In genomic region chr7:138449580-138449979, GRCh38 we compare ENCODE assay signal across 10 cellular contexts. TPM values are rescaled to one million over a fixed set of nuclear protein-coding genes. Genes with fewer than 3 reads are reported as not detected.
DNase-seq lines count a peak whose midpoint lies in the region; ATAC-seq and TF ChIP-seq lines count a peak whose summit lies in the region.
"Had no signal": no experiment of that assay in that cellular context is flagged by ENCODE, and none has a peak within 500 bp of the region (broad histone marks: within the 10 kb centered on the region; RNA-seq: fewer than 3 reads in every experiment).

No MANE protein-coding gene starts in this region.

- no peaks in the 10 kb centered on the region for H3K9me3 ChIP-seq in MM.1S (replicated peaks; ENCODE audit: insufficient read depth, low read length)
- no peaks in the 10 kb centered on the region for H3K9me3 ChIP-seq in psoas muscle
- no peaks in the 10 kb centered on the region for H3K9me3 ChIP-seq in sigmoid colon
- H3K9me3 ChIP-seq in ovary: no peaks in the 10 kb centered on the region
- H3K9me3 ChIP-seq: body of pancreas had no signal

- no peak for ATAC-seq in psoas muscle
- ATAC-seq: body of pancreas had no signal

- H2AFZ ChIP-seq in MM.1S (ENCODE audit: low read length): no peak overlapping the region

- DNase-seq in COR-L47 (lab: John Stamatoyannopoulos, UW) (peak; percentile 0), MM.1S (no peak), psoas muscle (no peak), OCI-M1 (lab: John Stamatoyannopoulos, UW) (no peak), SW 1271 (lab: John Stamatoyannopoulos, UW) (no peak), sigmoid colon (no peak), ovary (no peak)
- DNase-seq in activated effector memory CD4-positive, alpha-beta T cell treated with Interleukin-2 at 50 U/mL for 16 hours: peak; percentile 6
- DNase-seq: NCI-H1417 had no signal

- WGBS in psoas muscle, 3 donors: 85 to 96% (median 86%) methylated on average over 6 of the region's 6 CpGs
- 89% methylated on average over 6 of the region's 6 CpGs for WGBS in sigmoid colon, 2 donors
- WGBS in ovary, 3 donors: 83 to 89% (median 87%) methylated on average over 6 of the region's 6 CpGs

- no peaks in the 10 kb centered on the region for H4K20me1 ChIP-seq in MM.1S (ENCODE audit: insufficient read depth, low read length)

- intact Hi-C loops in psoas muscle (cut with DNase I) (no loop called here), sigmoid colon (cut with DNase I) (no loop called here), ovary (cut with DNase I) (no loop called here)

- no peaks in the 10 kb centered on the region for H3K9me2 ChIP-seq in MM.1S (replicated peaks; ENCODE audit: insufficient read depth, low read length)

- H3K4me1 ChIP-seq in MM.1S (ENCODE audit: low read length) (no peaks in the 10 kb centered on the region), psoas muscle (no peaks in the 10 kb centered on the region), sigmoid colon (no peaks in the 10 kb centered on the region), ovary (ENCODE audit: insufficient read depth) (no peaks in the 10 kb centered on the region)
- H3K4me1 ChIP-seq: body of pancreas had no signal

- no peaks in the 10 kb centered on the region for H3K79me2 ChIP-seq in MM.1S (ENCODE audit: low read length)

- TF ChIP-seq CTCF in MM.1S (IDR thresholded peaks at IDR 0.05; ENCODE audit: low read length) (peak; percentile 47), psoas muscle (IDR thresholded peaks at IDR 0.05) (peak; percentile 11), sigmoid colon (IDR thresholded peaks at IDR 0.05) (no peak), ovary (IDR thresholded peaks at IDR 0.05) (no peak)

- H3K27me3 ChIP-seq in MM.1S (replicated peaks; ENCODE audit: insufficient read depth, low read length): no peaks in the 10 kb centered on the region
- no peaks in the 10 kb centered on the region for H3K27me3 ChIP-seq in psoas muscle (ENCODE audit: insufficient read depth in 3 of 3, low read length in 2 of 3)
- no peaks in the 10 kb centered on the region for H3K27me3 ChIP-seq in sigmoid colon
- H3K27me3 ChIP-seq in ovary: no peaks in the 10 kb centered on the region
- H3K27me3 ChIP-seq: body of pancreas had no signal

- no peak overlapping the region for H3K4me2 ChIP-seq in MM.1S (ENCODE audit: low read depth, low read length)

- no peaks in the 10 kb centered on the region for H3F3A ChIP-seq in MM.1S (ENCODE audit: insufficient read depth, low read length)

- H3K27ac ChIP-seq in MM.1S (ENCODE audit: low read length): no peak overlapping the region
- no peak overlapping the region for H3K27ac ChIP-seq in psoas muscle
- no peak overlapping the region for H3K27ac ChIP-seq in sigmoid colon
- H3K27ac ChIP-seq in ovary: no peak overlapping the region
- H3K27ac ChIP-seq: body of pancreas had no signal

- no peak for TF ChIP-seq POLR2A in sigmoid colon (IDR thresholded peaks at IDR 0.05)
- no peak for TF ChIP-seq POLR2A in ovary (IDR thresholded peaks at IDR 0.05)

- H3K9ac ChIP-seq in MM.1S (ENCODE audit: low read length): no peak overlapping the region

- no peak for TF ChIP-seq EP300 in sigmoid colon (IDR thresholded peaks at IDR 0.05)
- no peak for TF ChIP-seq EP300 in ovary (IDR thresholded peaks at IDR 0.05)

- H3K4me3 ChIP-seq in MM.1S (ENCODE audit: low read length): no peak overlapping the region
- H3K4me3 ChIP-seq in psoas muscle: no peak overlapping the region
- H3K4me3 ChIP-seq in sigmoid colon: no peak overlapping the region
- no peak overlapping the region for H3K4me3 ChIP-seq in ovary
- H3K4me3 ChIP-seq: body of pancreas had no signal

- H3K36me3 ChIP-seq in MM.1S (replicated peaks; ENCODE audit: insufficient read depth, low read length) (no peaks in the 10 kb centered on the region), psoas muscle (ENCODE audit: insufficient read depth in 1 of 2, low read depth in 1 of 2) (no peaks in the 10 kb centered on the region), sigmoid colon (no peaks in the 10 kb centered on the region), ovary (no peaks in the 10 kb centered on the region)

RNA-seq across cellular contexts. Expression of gene TRIM24, which starts 10.5 kb away (rescaled TPM):
- total RNA-seq in psoas muscle: 10 to 100 TPM; 15.0 to 21.4 (median 17.9) TPM
- 10 to 100 TPM in 2 of 3 donors, 1 to 10 TPM in 1; 4.7 to 11.3 (median 10.6) TPM for polyA plus RNA-seq in psoas muscle
- 10 to 100 TPM; 11.4 to 13.2 (median 12.6) TPM for total RNA-seq in sigmoid colon
- 1 to 10 TPM; 6.0 to 8.3 (median 6.9) TPM for polyA plus RNA-seq in sigmoid colon
- total RNA-seq in ovary: 10 to 100 TPM; 17.0 to 55.6 (median 32.7) TPM
- 10 to 100 TPM; 18.0 to 34.4 TPM for polyA plus RNA-seq in ovary

Comparison
In these comparisons a context has a peak if more than half of its experiments do, and no peak if none do; other contexts are left out.
1. DNase-seq: peak in COR-L47 (single experiment) and activated effector memory CD4-positive, alpha-beta T cell treated with Interleukin-2 at 50 U/mL for 16 hours (single experiment); none in MM.1S (single experiment), psoas muscle (0 of 2), OCI-M1 (single experiment), SW 1271 (0 of 2), sigmoid colon (single experiment) and ovary (0 of 5).
2. CTCF ChIP-seq: peak in MM.1S (single experiment) and psoas muscle (single experiment); none in sigmoid colon (0 of 4) and ovary (0 of 3).